ENCODE assay signal across 15 cellular contexts in genomic region chr20:57097245-57097935, GRCh38.
DNase-seq lines count a peak whose midpoint lies in the region; ATAC-seq, FAIRE-seq and TF ChIP-seq lines count a peak whose summit lies in the region.
"Had no signal": no experiment of that assay in that cellular context is flagged by ENCODE, and none has a peak within 500 bp of the region (broad histone marks: within the 10 kb centered on the region; RNA-seq: fewer than 3 reads in every experiment).

No MANE protein-coding gene starts in this region.

- TF ChIP-seq CTCF in HEK293 (tag by site-specific recombination; IDR thresholded peaks at IDR 0.05) (no peak), spleen (IDR thresholded peaks at IDR 0.05 in 8 of 11, conservative IDR thresholded peaks at IDR 0.05 in 3 of 11) (no peak), Calu3 (IDR thresholded peaks at IDR 0.05; ENCODE audit: unreplicated experiment) (no peak)

- TF ChIP-seq POLR2A in spleen (IDR thresholded peaks at IDR 0.05): no peak
- TF ChIP-seq POLR2A in GM12892 (IDR thresholded peaks at IDR 0.05; ENCODE audit: low read depth, low read length): no peak

- peaks cover 100% of the 10 kb centered on the region for H3K27me3 Mint-ChIP-seq in Calu3 (ENCODE audit: unreplicated experiment)

- FAIRE-seq in GM12892 (lab: Jason Lieb, UNC): no peak

- no peaks in the 10 kb centered on the region for H3K4me1 ChIP-seq in HEK293 (ENCODE audit: control insufficient read depth, insufficient read depth, low read length)
- H3K4me1 ChIP-seq in SJCRH30: peaks cover 12% of the 10 kb centered on the region; the same call in 1 of the 2 replicates
- peaks cover 0 to 1% (median 0%) of the 10 kb centered on the region in 6 donors for H3K4me1 ChIP-seq in spleen

- H3K27me3 ChIP-seq in SJCRH30 (no peaks in the 10 kb centered on the region), spleen (replicated peaks in 1 of 7) (peaks cover 0 to 28% (median 0%) of the 10 kb centered on the region in 7 donors)

- no peak overlapping the region for H3K27ac Mint-ChIP-seq in Calu3 (ENCODE audit: unreplicated experiment)

- no peak overlapping the region for H3K4me3 ChIP-seq in HEK293 (ENCODE audit: low read depth, low read length)
- no peak overlapping the region for H3K4me3 ChIP-seq in SJCRH30
- H3K4me3 ChIP-seq in spleen: no peak overlapping the region

- DNase-seq in SJCRH30 (peak; percentile 74 to 85), medulla oblongata (ENCODE audit: extremely low spot score) (peak; percentile 38), spleen (peak; percentile 49), Calu3 (no peak), GM12892 (ENCODE audit: insufficient read length) (no peak)
- DNase-seq: H9, NCI-H1105, NCI-H1694, NCI-H2227 treated with DMSO at 0.1 percent for 48 hours, NCI-H69 had no signal

- 61 to 81% (median 71%) methylated on average over 10 of the region's 10 CpGs for WGBS in spleen, 5 donors

- no TSS peak for BruUV-seq in Calu3 (replicated peaks; lab: Mats Ljungman, UMichigan)

- H3K27ac ChIP-seq in HEK293 (ENCODE audit: extremely low read depth, low read depth, low read length): no peak overlapping the region
- H3K27ac ChIP-seq in SJCRH30: no peak overlapping the region; the same call in 1 of the 2 replicates
- no peak overlapping the region for H3K27ac ChIP-seq in spleen
- H3K27ac ChIP-seq: C4-2B, HL-60, RWPE1 had no signal

- no peak overlapping the region for H3K4me3 Mint-ChIP-seq in Calu3 (ENCODE audit: low read depth, unreplicated experiment)
- H3K4me3 Mint-ChIP-seq: H9 had no signal

- intact Hi-C loops in spleen (cut with DNase I; ENCODE audit: low total_unique reads): no loop called here
- intact Hi-C loops in Calu3 (cut with micrococcal nuclease; ENCODE audit: unreplicated experiment): loop anchor here (5.0 kb wide), 1 partner anchor 400 kb away; no protein-coding TSS in a partner anchor

- H3K9me3 ChIP-seq in HEK293 (ENCODE audit: control insufficient read depth, insufficient read depth, low read depth, low read length) (no peaks in the 10 kb centered on the region), SJCRH30 (replicated peaks) (peaks cover 6% of the 10 kb centered on the region), spleen (peaks cover 0 to 7% (median 0%) of the 10 kb centered on the region in 8 donors)

- peaks cover 3% of the 10 kb centered on the region for H3K4me1 Mint-ChIP-seq in Calu3 (ENCODE audit: low read depth, unreplicated experiment)

- ATAC-seq in HG03565 (IDR thresholded peaks at IDR 0.05; ENCODE audit: unreplicated experiment): no peak

- H3K36me3 ChIP-seq in HEK293 (ENCODE audit: control insufficient read depth in 2 of 2, insufficient read depth in 1 of 2, low read length in 2 of 2) (no peaks in the 10 kb centered on the region), SJCRH30 (no peaks in the 10 kb centered on the region), spleen (no peaks in the 10 kb centered on the region)

- POLR2A ChIA-PET in HEK293 (lab: Yijun Ruan, JAX): no interaction called here

- CTCF ChIA-PET in HEK293 (lab: Yijun Ruan, JAX) (interaction anchor here (1.9 kb wide), 1 partner anchor 249 kb away, joined by 10 read pairs; no protein-coding TSS in a partner anchor), Calu3 (lab: Charles Lee) (interaction anchor here (0.6 kb wide), 1 partner anchor 28 kb away, joined by 3 read pairs; no protein-coding TSS in a partner anchor)

- H3K36me3 Mint-ChIP-seq in Calu3 (ENCODE audit: insufficient read depth, unreplicated experiment): peaks cover 6% of the 10 kb centered on the region

- no peaks in the 10 kb centered on the region for H3K9me3 Mint-ChIP-seq in Calu3 (ENCODE audit: low read depth, unreplicated experiment)

TF ChIP-seq in HEK293, 187 proteins besides CTCF, POLR2A, EP300 and RAD21:
- TF ChIP-seq REST (tag by site-specific recombination; IDR thresholded peaks at IDR 0.05): no peak
- TF ChIP-seq MEIS1 (CRISPR knock-in tag; IDR thresholded peaks at IDR 0.05; ENCODE audit: borderline replicate concordance): no peak
- no peak for TF ChIP-seq ZNF664 (tag by site-specific recombination; IDR thresholded peaks at IDR 0.05)
- peak; percentile 61 for TF ChIP-seq KLF1 (tag by site-specific recombination; IDR thresholded peaks at IDR 0.05)

Comparison
In these comparisons a context has a peak if more than half of its experiments do, and no peak if none do; other contexts are left out.
1. DNase-seq: peak in SJCRH30 (2 of 2), medulla oblongata (single experiment) and spleen (single experiment); none in Calu3 (single experiment) and GM12892 (single experiment).